In genomic region chr12:29382251-29382650, GRCh38 we compare ENCODE assay signal across 1 cellular context.
TF ChIP-seq lines count a peak whose summit lies in the region.

No MANE protein-coding gene starts in this region.

TF ChIP-seq in K562, 482 proteins besides CTCF, POLR2A, EP300 and RAD21 (continued from another document):
- TF ChIP-seq BHLHE40 (IDR thresholded peaks at IDR 0.05; ENCODE audit: low read length) (no peak), ETS1 (conservative IDR thresholded peaks at IDR 0.05; ENCODE audit: control insufficient read depth, low read depth, low read length) (no peak), KLF10 (CRISPR knock-in tag; IDR thresholded peaks at IDR 0.05) (no peak), KAT7 (CRISPR knock-in tag; IDR thresholded peaks at IDR 0.05; ENCODE audit: borderline replicate concordance) (no peak), HDAC2 (IDR thresholded peaks at IDR 0.05) (peak; percentile 30; the same call in 1 of the 2 replicates), YY1 (IDR thresholded peaks at IDR 0.05; ENCODE audit: borderline replicate concordance in 1 of 3, control insufficient read depth in 1 of 3, extremely low read depth in 1 of 3, insufficient read depth in 3 of 3, insufficient read length in 1 of 3, insufficient replicate concordance in 2 of 3, low read depth in 1 of 3, low read length in 2 of 3) (no peak), MAX (CRISPR knock-in tag; IDR thresholded peaks at IDR 0.05) (no peak), ATF3 (IDR thresholded peaks at IDR 0.05) (no peak), ATF3 (CRISPR knock-in tag; conservative IDR thresholded peaks at IDR 0.05) (no peak), KAT2B (IDR thresholded peaks at IDR 0.05; ENCODE audit: low read depth, low read length) (no peak), SRSF7 (optimal IDR thresholded peaks at IDR 0.05; ENCODE audit: low read depth, low read length) (no peak), BCOR (IDR thresholded peaks at IDR 0.05) (peak; percentile 83), CREB5 (CRISPR knock-in tag; IDR thresholded peaks at IDR 0.05) (no peak), NR4A1 (CRISPR knock-in tag; IDR thresholded peaks at IDR 0.05) (no peak), NR4A1 (tag; IDR thresholded peaks at IDR 0.05) (no peak), MAZ (CRISPR knock-in tag; conservative IDR thresholded peaks at IDR 0.05 in 1 of 2, IDR thresholded peaks at IDR 0.05 in 1 of 2) (no peak), ADNP (tag; IDR thresholded peaks at IDR 0.05) (0 out of 2 replicates have a peak, but pooled peaks have one; percentile 46), RBM25 (IDR thresholded peaks at IDR 0.05; ENCODE audit: low read depth, low read length, severe bottlenecking) (peak; percentile 87), ZC3H8 (IDR thresholded peaks at IDR 0.05) (no peak), ZBTB43 (CRISPR knock-in tag; IDR thresholded peaks at IDR 0.05) (no peak), CREB3 (tag; conservative IDR thresholded peaks at IDR 0.05; ENCODE audit: low read depth) (no peak), RNF219 (CRISPR knock-in tag; IDR thresholded peaks at IDR 0.05) (no peak), PKNOX1 (IDR thresholded peaks at IDR 0.05) (no peak), SMARCA5 (IDR thresholded peaks at IDR 0.05) (0 out of 2 replicates have a peak, but pooled peaks have one; percentile 31), ZNF408 (CRISPR knock-in tag; IDR thresholded peaks at IDR 0.05; ENCODE audit: low read depth) (no peak), CEBPZ (IDR thresholded peaks at IDR 0.05; ENCODE audit: borderline replicate concordance, low read depth, low read length) (no peak), TCF7 (IDR thresholded peaks at IDR 0.05; ENCODE audit: borderline replicate concordance) (no peak), ETS2 (tag; IDR thresholded peaks at IDR 0.05; ENCODE audit: borderline replicate concordance, poor library complexity, severe bottlenecking) (no peak), MCM7 (IDR thresholded peaks at IDR 0.05) (no peak), ETV6 (IDR thresholded peaks at IDR 0.05; ENCODE audit: borderline replicate concordance in 1 of 2, low read depth in 2 of 2, low read length in 1 of 2) (no peak), ETV6 (CRISPR knock-in tag; IDR thresholded peaks at IDR 0.05; ENCODE audit: borderline replicate concordance) (no peak), RAD51 (IDR thresholded peaks at IDR 0.05; ENCODE audit: borderline replicate concordance, low read depth) (no peak), FOXP4 (CRISPR knock-in tag; IDR thresholded peaks at IDR 0.05; ENCODE audit: borderline replicate concordance) (no peak), KLF13 (tag; IDR thresholded peaks at IDR 0.05; ENCODE audit: borderline replicate concordance, low read depth) (no peak), BCL6 (CRISPR knock-in tag; IDR thresholded peaks at IDR 0.05) (no peak), CEBPG (CRISPR knock-in tag; IDR thresholded peaks at IDR 0.05) (no peak), CEBPG (tag; conservative IDR thresholded peaks at IDR 0.05 in 1 of 2, IDR thresholded peaks at IDR 0.05 in 1 of 2) (no peak), HDAC1 (IDR thresholded peaks at IDR 0.05) (no peak), HNRNPK (IDR thresholded peaks at IDR 0.05; ENCODE audit: low read depth, low read length, poor library complexity, severe bottlenecking) (no peak), POLR2AphosphoS2 (IDR thresholded peaks at IDR 0.05; ENCODE audit: low read length) (no peak), HSF4 (CRISPR knock-in tag; IDR thresholded peaks at IDR 0.05; ENCODE audit: borderline replicate concordance) (no peak), ATF6 (CRISPR knock-in tag; IDR thresholded peaks at IDR 0.05) (no peak), TFAP4 (CRISPR knock-in tag; IDR thresholded peaks at IDR 0.05; ENCODE audit: borderline replicate concordance) (no peak), NFE2 (IDR thresholded peaks at IDR 0.05; ENCODE audit: low read depth) (no peak), ZNF707 (CRISPR knock-in tag; conservative IDR thresholded peaks at IDR 0.05) (no peak), ESRRB (CRISPR knock-in tag; IDR thresholded peaks at IDR 0.05; ENCODE audit: borderline replicate concordance) (no peak), KDM1A (IDR thresholded peaks at IDR 0.05) (peak; percentile 19 to 52; a peak in 2 of 4 replicates)
